ENCODE assay signal across 17 cellular contexts in the genomic region with DNA sequence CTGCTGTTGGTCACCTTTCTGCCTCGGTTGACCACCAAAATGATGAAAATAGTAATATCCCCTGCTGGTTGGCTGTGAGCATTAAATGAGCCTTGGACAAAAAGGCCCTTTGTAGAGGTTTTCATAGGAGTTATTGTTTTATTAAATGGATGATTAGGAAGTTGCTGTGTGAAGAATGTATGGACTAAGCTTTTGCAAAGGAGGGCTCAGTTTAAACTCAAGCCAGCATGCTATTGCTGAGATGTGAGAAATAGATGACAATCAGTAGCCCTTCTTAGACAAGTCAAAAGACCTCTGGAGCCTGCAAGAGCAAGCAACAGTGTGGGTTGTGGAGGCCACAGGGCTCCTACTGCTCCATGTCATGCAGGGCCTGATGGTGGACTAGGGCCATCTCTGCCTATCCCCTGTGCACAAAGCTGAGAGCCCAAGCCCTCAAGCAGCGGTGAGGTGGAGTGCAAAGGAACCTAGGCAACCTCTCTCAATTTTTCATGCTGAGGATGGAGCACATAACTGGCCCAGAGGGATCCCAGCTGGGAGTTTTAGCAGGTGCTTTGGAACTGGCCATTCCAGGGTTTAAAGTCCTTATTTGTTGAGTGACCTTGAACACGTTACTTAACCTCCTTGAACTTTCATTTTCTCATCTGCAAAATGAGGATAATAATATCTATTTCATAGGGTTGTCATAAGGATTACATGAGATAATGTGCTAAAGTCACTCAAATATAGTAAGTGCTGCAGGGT.
"Had no signal": no experiment of that assay in that cellular context is flagged by ENCODE, and none has a peak within 500 bp of the region (broad histone marks: within the 10 kb centered on the region; RNA-seq: fewer than 3 reads in every experiment).

No MANE protein-coding gene starts in this region.

- H3K4me3 Mint-ChIP-seq: activated CD4-positive, alpha-beta T cell treated with anti-CD3 and anti-CD28 coated beads, Interleukin-2, amount 10 ng/mL, durations not matched to agents 7 days and 5 days; activated T-helper 1 cell treated with anti-CD3 and anti-CD28 coated beads, Interleukin-12 subunit alpha, Interleukin-12 subunit beta, Interleukin-2, Interleukin-4 antibody, amounts not matched to agents 30 ng/mL and 10 ng/mL and 1 ng/mL, durations not matched to agents 14 hours and 24 hours and 36 hours; neural crest cell had no signal

- H3K4me1 Mint-ChIP-seq: neural crest cell had no signal

- H3K36me3 ChIP-seq: lower lobe of right lung, prostate gland, spleen, upper lobe of left lung, WERI-Rb-1 had no signal

- H3K4me1 ChIP-seq: prostate gland had no signal

- H3K27ac Mint-ChIP-seq: activated naive CD4-positive, alpha-beta T cell treated with anti-CD3 and anti-CD28 coated beads, Interleukin-2, amount 50 U/mL, for 72 hours; activated T-helper 1 cell treated with anti-CD3 and anti-CD28 coated beads, Interleukin-12 subunit alpha, Interleukin-12 subunit beta, Interleukin-2, Interleukin-4 antibody, amounts not matched to agents 30 ng/mL and 10 ng/mL and 1 ng/mL, durations not matched to agents 14 hours and 24 hours and 36 hours had no signal

- H3K27me3 Mint-ChIP-seq: activated CD4-positive, alpha-beta T cell treated with anti-CD3 and anti-CD28 coated beads, Interleukin-2, amount 10 ng/mL, durations not matched to agents 7 days and 5 days had no signal

- H3K27me3 ChIP-seq: spleen, upper lobe of left lung had no signal

- ATAC-seq: activated naive CD4-positive, alpha-beta T cell treated with anti-CD3 and anti-CD28 coated beads, Interleukin-2, amount 50 U/mL, for 72 hours; left lobe of liver; lower lobe of right lung; mucosa of descending colon; stimulated activated naive CD8-positive, alpha-beta T cell treated with anti-CD3 and anti-CD28 coated beads, Interleukin-15, Interleukin-2, amounts not matched to agents 100 U/mL and 50 U/mL, for 24 hours had no signal

- H3K4me3 ChIP-seq: lower lobe of right lung, mucosa of descending colon, prostate gland, spleen, upper lobe of left lung had no signal

- H3K9me3 ChIP-seq: prostate gland had no signal

- H3K27ac ChIP-seq: epithelial cell of prostate, lower lobe of right lung, prostate gland, WERI-Rb-1 had no signal

- DNase-seq: activated CD4-positive, alpha-beta T cell treated with anti-CD3 and anti-CD28 coated beads, Interleukin-2, amount 10 ng/mL, durations not matched to agents 7 days and 5 days; activated CD4-positive, CD25-positive, alpha-beta regulatory T cell treated with anti-CD3 and anti-CD28 coated beads, Interleukin-2, amount 50 U/mL, for 72 hours; amniotic stem cell; kidney; lower lobe of right lung; mucosa of descending colon; spleen; stimulated activated CD4-positive, alpha-beta T cell treated with anti-CD3 and anti-CD28 coated beads, Interleukin-4, amount 100 ng/mL, for 24 hours; stimulated activated naive CD8-positive, alpha-beta T cell treated with anti-CD3 and anti-CD28 coated beads, Interleukin-15, Interleukin-2, amounts not matched to agents 100 U/mL and 50 U/mL, for 24 hours; upper lobe of left lung; WERI-Rb-1 had no signal
